In the genomic region with DNA sequence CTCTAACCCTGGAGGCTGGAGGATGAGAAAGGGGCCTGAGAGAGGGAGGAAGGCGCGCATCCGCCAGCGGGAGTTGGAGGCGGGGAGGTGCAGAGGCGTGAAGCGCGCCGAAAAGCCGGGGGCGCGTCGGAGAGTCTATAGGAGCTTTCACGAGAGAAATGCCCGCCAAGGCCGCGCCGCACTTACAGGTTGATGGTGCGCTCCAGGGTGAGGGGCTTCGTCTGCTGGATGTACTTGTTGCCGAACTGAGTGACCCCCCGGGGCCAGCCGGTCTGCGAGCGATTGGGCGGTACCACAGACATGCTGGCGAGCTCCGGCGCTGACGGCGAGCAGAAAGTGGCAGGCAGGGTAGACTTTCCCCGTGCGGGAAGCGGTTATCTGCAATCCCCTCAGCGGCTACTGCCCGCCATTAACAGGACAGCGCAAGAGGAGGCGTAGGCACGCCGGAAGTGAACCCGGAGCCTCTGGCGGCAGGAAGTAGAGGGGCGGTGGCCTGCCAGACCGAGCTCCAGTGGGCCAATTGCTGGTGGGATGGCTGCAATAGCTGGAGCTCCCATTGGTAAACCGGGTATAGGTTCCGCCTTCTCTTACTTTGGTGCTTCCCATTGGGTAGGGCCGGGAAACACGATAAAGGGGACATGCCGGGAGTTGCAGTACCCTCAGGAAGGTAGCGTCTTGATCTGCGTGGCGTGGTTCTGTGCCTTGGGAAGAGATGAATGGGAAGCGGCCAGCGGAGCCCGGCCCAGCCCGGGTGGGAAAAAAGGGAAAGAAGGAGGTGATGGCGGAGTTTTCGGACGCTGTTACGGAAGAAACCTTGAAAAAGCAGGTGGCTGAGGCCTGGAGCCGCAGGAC, we compare ENCODE assay signal across 8 cellular contexts. TPM values are rescaled to one million over a fixed set of nuclear protein-coding genes. Genes with fewer than 3 reads are reported as not detected.
DNase-seq lines count a peak whose midpoint lies in the region; ATAC-seq, FAIRE-seq and TF ChIP-seq lines count a peak whose summit lies in the region.

Gene NUDT21 (minus strand): TSS at position 432 of the 852 bp plus-strand sequence. CDS start 130 bp downstream, at position 302.
Gene OGFOD1 (plus strand): TSS at position 654 of the 852 bp plus-strand sequence. CDS start 59 bp downstream, at position 713.

- no peak for TF ChIP-seq CTCF in GM12875 (IDR thresholded peaks at IDR 0.05; ENCODE audit: borderline replicate concordance, insufficient read depth, low read depth, low read length)
- no peak for TF ChIP-seq CTCF in pancreas (IDR thresholded peaks at IDR 0.05)
- peak; percentile 4 to 7 for TF ChIP-seq CTCF in tibial artery (IDR thresholded peaks at IDR 0.05)

- FAIRE-seq in pancreas (lab: Jason Lieb, UNC), result peak; percentile 97

- H3K4me1 ChIP-seq in adipocyte (ENCODE audit: control insufficient read depth, insufficient read depth, low read length) (peaks cover 28% of the 10 kb centered on the region), pancreas (peaks cover 7 to 33% (median 22%) of the 10 kb centered on the region in 3 donors), tibial artery (peaks cover 0 to 40% (median 29%) of the 10 kb centered on the region in 4 donors)

- H3K36me3 ChIP-seq in adipocyte (ENCODE audit: control insufficient read depth, insufficient read depth, low read length, severe bottlenecking) (peaks cover 44% of the 10 kb centered on the region), pancreas (peaks cover 0 to 7% (median 0%) of the 10 kb centered on the region in 3 donors), tibial artery (peaks cover 7 to 28% (median 27%) of the 10 kb centered on the region in 3 donors)

- H3K9ac ChIP-seq in adipocyte (ENCODE audit: low read length), result peak within 1 kb of the TSS; percentile 92

- intact Hi-C loops in Right ventricle myocardium superior (cut with DNase I) (no loop called here), pancreas (cut with DNase I) (no loop called here), tibial artery (cut with DNase I; ENCODE audit: low total_unique reads) (no loop called here)

- WGBS in pancreas, 2 donors, result 0% methylated on average over 61 of the region's 61 CpGs

- H3K27ac ChIP-seq in pancreas (peak within 1 kb of the TSS; percentile 57 to 72 (median 70)), tibial artery (peak within 1 kb of the TSS; percentile 88)

- no peaks in the 10 kb centered on the region for H3K9me3 ChIP-seq in adipocyte (ENCODE audit: control insufficient read depth, low read length)
- no peaks in the 10 kb centered on the region for H3K9me3 ChIP-seq in pancreas
- H3K9me3 ChIP-seq in tibial artery, result no peaks in the 10 kb centered on the region

- H3K27me3 ChIP-seq in adipocyte (replicated peaks; ENCODE audit: control insufficient read depth, insufficient read depth, low read length) (no peaks in the 10 kb centered on the region), pancreas (no peaks in the 10 kb centered on the region), tibial artery (no peaks in the 10 kb centered on the region)

- H3K4me3 ChIP-seq in GM12875 (ENCODE audit: low read depth, low read length) (peak within 1 kb of the TSS; percentile 62), adipocyte (ENCODE audit: low read length) (peak within 1 kb of the TSS; percentile 89), pancreas (peak within 1 kb of the TSS; percentile 62 to 95 (median 66)), tibial artery (peak within 1 kb of the TSS; percentile 83 to 88)

- peak; percentile 98 for ATAC-seq in HG02798 (IDR thresholded peaks at IDR 0.05; ENCODE audit: poor library complexity, unreplicated experiment)
- ATAC-seq in Right ventricle myocardium superior (ENCODE audit: poor library complexity), result peak; percentile 99
- ATAC-seq in pancreas, result peak; percentile 98 to 100 (median 98)

- DNase-seq in NCI-H1436 (lab: John Stamatoyannopoulos, UW) (peak; percentile 94), T follicular helper cell (ENCODE audit: low read depth) (peak; percentile 87), adipocyte (ENCODE audit: low read depth) (peak; percentile 99), Right ventricle myocardium superior (peak; percentile 96), pancreas (peak; percentile 87 to 97 (median 94)), tibial artery (peak; percentile 96 to 97)

RNA-seq across cellular contexts. Expression of gene NUDT21, which starts in this region (rescaled TPM):
- 56.2 TPM for total RNA-seq in Right ventricle myocardium superior
- 10 to 100 TPM; 36.1 to 57.6 (median 49.6) TPM for total RNA-seq in pancreas
- polyA plus RNA-seq in pancreas, result 10 to 100 TPM in 1 of 2 donors, 1 to 10 TPM in 1; 7.9 to 17.8 TPM

RNA-seq across cellular contexts. Expression of gene OGFOD1, which starts in this region (rescaled TPM):
- total RNA-seq in Right ventricle myocardium superior (25.7 TPM), pancreas (10 to 100 TPM in 4 of 6 donors, 1 to 10 TPM in 2; 5.9 to 14.0 (median 11.7) TPM)
- 1 to 10 TPM; 3.2 to 6.6 TPM for polyA plus RNA-seq in pancreas

Comparison
In these comparisons a context has a peak if more than half of its experiments do, and no peak if none do; other contexts are left out.
1. Peak in every context shown above with its lines: DNase-seq, ATAC-seq, H3K4me3 ChIP-seq and H3K27ac ChIP-seq.
2. CTCF ChIP-seq: peak in tibial artery (2 of 2); none in GM12875 (single experiment) and pancreas (0 of 4).